29 cellular contexts compared by ENCODE assay signal in genomic region chr13:72122661-72123060, GRCh38.
"Had no signal": no experiment of that assay in that cellular context is flagged by ENCODE, and none has a peak within 500 bp of the region (broad histone marks: within the 10 kb centered on the region; RNA-seq: fewer than 3 reads in every experiment).

No MANE protein-coding gene starts in this region.

- DNase-seq: activated CD4-positive, alpha-beta T cell treated with anti-CD3 and anti-CD28 coated beads for 1 hour; activated CD4-positive, alpha-beta T cell treated with anti-CD3 and anti-CD28 coated beads, Interleukin-2, amount 10 ng/mL, durations not matched to agents 24 days and 14 days; activated CD4-positive, alpha-beta T cell treated with anti-CD3 and anti-CD28 coated beads, Interleukin-2, amount 50 U/mL, for 4 hours; activated CD4-positive, CD25-positive, alpha-beta regulatory T cell; activated CD8-positive, alpha-beta T cell treated with anti-CD3 and anti-CD28 coated beads for 36 hours; activated gamma-delta T cell; activated naive CD4-positive, alpha-beta T cell treated with Interleukin-2 at 50 U/mL for 16 hours; activated T-cell treated with anti-CD3 and anti-CD28 coated beads, Interleukin-2, amount 50 U/mL, for 1 hour; activated T-cell treated with anti-CD3 and anti-CD28 coated beads, Interleukin-2, amount 50 U/mL, for 72 hours; adrenal gland; body of pancreas; caudate nucleus; cerebellar nuclear complex; MG63; NCI-H1048; NCI-H1105 treated with DMSO at 0.1 percent for 48 hours; NCI-H1436; NCI-H1694; NCI-H1930; NCI-H2081 treated with DMSO at 0.1 percent for 48 hours; NCI-H226; NCI-H524 treated with DMSO at 0.1 percent for 48 hours; Right ventricle myocardium superior had no signal

- H3K27me3 ChIP-seq: adrenal gland, body of pancreas, MG63 had no signal

- ATAC-seq: activated CD8-positive, alpha-beta T cell treated with anti-CD3 and anti-CD28 coated beads for 36 hours; activated T-cell treated with anti-CD3 and anti-CD28 coated beads, Interleukin-2, amount 50 U/mL, for 72 hours; activated T-helper 17 cell treated with anti-CD3 and anti-CD28 coated beads, Interleukin-2, amount 50 U/mL, for 72 hours; body of pancreas had no signal

- H3K36me3 ChIP-seq: adrenal gland, MG63 had no signal

- H3K27ac ChIP-seq: adrenal gland, body of pancreas, SK-N-MC, VCaP had no signal

- H3K9me3 ChIP-seq: adrenal gland, body of pancreas, MG63 had no signal

- H3K9me3 Mint-ChIP-seq: activated CD4-positive, alpha-beta T cell treated with anti-CD3 and anti-CD28 coated beads, Interleukin-2, amount 10 ng/mL, durations not matched to agents 24 days and 14 days; activated naive CD4-positive, alpha-beta T cell treated with anti-CD3 and anti-CD28 coated beads, Interleukin-2, amount 50 U/mL, for 24 hours; activated T-helper 17 cell treated with anti-CD3 and anti-CD28 coated beads, Interleukin-2, amount 50 U/mL, for 72 hours; T-helper 1 cell treated with Interleukin-12 subunit alpha and Interleukin-12 subunit beta and Interleukin-4 antibody, amounts not matched to agents 30 μg/mL and 1 μg/mL, for 36 hours; T-helper 2 cell treated with Interferon-gamma antibody and Interleukin-4, amounts not matched to agents 5 μg/mL and 100 μg/mL, for 36 hours had no signal

- H3K4me3 ChIP-seq: adrenal gland, body of pancreas, MG63, SK-N-MC had no signal

- H3K27me3 Mint-ChIP-seq: activated CD4-positive, alpha-beta T cell treated with anti-CD3 and anti-CD28 coated beads, Interleukin-2, amount 10 ng/mL, durations not matched to agents 24 days and 14 days; activated CD8-positive, alpha-beta T cell treated with anti-CD3 and anti-CD28 coated beads for 36 hours; activated naive CD4-positive, alpha-beta T cell treated with anti-CD3 and anti-CD28 coated beads, Interleukin-2, amount 50 U/mL, for 24 hours; activated T-helper 17 cell treated with anti-CD3 and anti-CD28 coated beads, Interleukin-2, amount 50 U/mL, for 72 hours had no signal

- H3K36me3 Mint-ChIP-seq: activated naive CD4-positive, alpha-beta T cell treated with anti-CD3 and anti-CD28 coated beads, Interleukin-2, amount 50 U/mL, for 24 hours had no signal

- H3K27ac Mint-ChIP-seq: activated CD4-positive, alpha-beta T cell treated with anti-CD3 and anti-CD28 coated beads, Interleukin-2, amount 10 ng/mL, durations not matched to agents 24 days and 14 days; activated CD8-positive, alpha-beta T cell treated with anti-CD3 and anti-CD28 coated beads for 36 hours; activated naive CD4-positive, alpha-beta T cell treated with anti-CD3 and anti-CD28 coated beads, Interleukin-2, amount 50 U/mL, for 24 hours; activated T-cell treated with anti-CD3 and anti-CD28 coated beads, Interleukin-2, amount 50 U/mL, for 72 hours; activated T-helper 17 cell treated with anti-CD3 and anti-CD28 coated beads, Interleukin-2, amount 50 U/mL, for 72 hours; T-helper 1 cell treated with Interleukin-12 subunit alpha and Interleukin-12 subunit beta and Interleukin-4 antibody, amounts not matched to agents 30 μg/mL and 1 μg/mL, for 36 hours; T-helper 2 cell treated with Interferon-gamma antibody and Interleukin-4, amounts not matched to agents 5 μg/mL and 100 μg/mL, for 36 hours had no signal

- H3K4me1 ChIP-seq: adrenal gland had no signal

- H3K4me3 Mint-ChIP-seq: activated CD4-positive, alpha-beta T cell treated with anti-CD3 and anti-CD28 coated beads, Interleukin-2, amount 10 ng/mL, durations not matched to agents 24 days and 14 days; activated CD8-positive, alpha-beta T cell treated with anti-CD3 and anti-CD28 coated beads for 36 hours; activated naive CD4-positive, alpha-beta T cell treated with anti-CD3 and anti-CD28 coated beads, Interleukin-2, amount 50 U/mL, for 24 hours; activated T-cell treated with anti-CD3 and anti-CD28 coated beads, Interleukin-2, amount 50 U/mL, for 72 hours; activated T-helper 17 cell treated with anti-CD3 and anti-CD28 coated beads, Interleukin-2, amount 50 U/mL, for 72 hours; T-helper 1 cell treated with Interleukin-12 subunit alpha and Interleukin-12 subunit beta and Interleukin-4 antibody, amounts not matched to agents 30 μg/mL and 1 μg/mL, for 36 hours; T-helper 2 cell treated with Interferon-gamma antibody and Interleukin-4, amounts not matched to agents 5 μg/mL and 100 μg/mL, for 36 hours had no signal

- H3K4me1 Mint-ChIP-seq: activated CD4-positive, alpha-beta T cell treated with anti-CD3 and anti-CD28 coated beads, Interleukin-2, amount 10 ng/mL, durations not matched to agents 24 days and 14 days; activated naive CD4-positive, alpha-beta T cell treated with anti-CD3 and anti-CD28 coated beads, Interleukin-2, amount 50 U/mL, for 24 hours; activated T-helper 17 cell treated with anti-CD3 and anti-CD28 coated beads, Interleukin-2, amount 50 U/mL, for 72 hours had no signal
